Comparison of ENCODE assay signal across 18 cellular contexts in the genomic region with DNA sequence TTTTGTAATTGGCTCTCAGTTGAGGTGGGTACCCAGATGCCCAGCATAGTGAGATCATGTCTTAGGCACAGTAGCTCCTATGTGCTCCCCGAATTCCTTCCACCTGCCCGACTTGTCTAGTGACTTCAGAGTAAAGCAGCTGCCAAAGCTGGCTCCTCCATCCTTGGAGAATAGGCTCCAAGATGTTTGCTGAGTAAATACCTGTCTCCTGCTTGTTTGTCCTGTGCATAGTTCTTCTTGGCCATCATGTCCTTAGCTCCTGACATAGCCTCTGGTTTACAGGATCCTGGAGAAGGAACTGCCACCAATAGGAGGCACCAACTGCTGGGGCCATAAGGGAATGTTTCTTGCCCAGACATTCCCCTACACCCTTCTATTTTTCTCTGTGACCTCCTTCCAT. TPM values are rescaled to one million over a fixed set of nuclear protein-coding genes. Genes with fewer than 3 reads are reported as not detected.
DNase-seq lines count a peak whose midpoint lies in the region; ATAC-seq and TF ChIP-seq lines count a peak whose summit lies in the region.
"Had no signal": no experiment of that assay in that cellular context is flagged by ENCODE, and none has a peak within 500 bp of the region (broad histone marks: within the 10 kb centered on the region; RNA-seq: fewer than 3 reads in every experiment).

No MANE protein-coding gene starts in this region.

- DNase-seq in PC-3 (peak; percentile 95), endodermal cell (no peak), erythroblast (lab: John Stamatoyannopoulos, UW) (no peak), ureter (ENCODE audit: low spot score) (no peak)
- DNase-seq: AML-193; CD4-positive, CD25-positive, alpha-beta regulatory T cell; Kasumi-1; NCI-H1436 treated with DMSO at 0.1 percent for 48 hours; NCI-H345; NCI-H526 treated with DMSO at 0.1 percent for 48 hours; NK-92 treated with Interleukin-12 subunit alpha and Interleukin-12 subunit beta, amount 100 ng/mL, for 24 hours had no signal

- intact Hi-C loops in PC-3 (cut with micrococcal nuclease) = loop anchor here (1.0 kb wide), 1 partner anchor 21 kb away; no protein-coding TSS in a partner anchor

- TF ChIP-seq CTCF in PC-3 (conservative IDR thresholded peaks at IDR 0.05; ENCODE audit: low read depth, low read length) (peak; percentile 46), endodermal cell (conservative IDR thresholded peaks at IDR 0.05) (peak; percentile 34)

- H3K4me1 Mint-ChIP-seq in endodermal cell = peaks cover 8% of the 10 kb centered on the region
- H3K4me1 Mint-ChIP-seq: CD4-positive, CD25-positive, alpha-beta regulatory T cell had no signal

- H3K4me2 ChIP-seq in PC-3 (ENCODE audit: low read length) (peak overlapping the region; percentile 63), skeletal muscle satellite cell (ENCODE audit: low read length) (peak overlapping the region; percentile 16)

- peaks cover 42% of the 10 kb centered on the region for H3K27me3 Mint-ChIP-seq in endodermal cell (ENCODE audit: insufficient read depth)

- ATAC-seq in PC-3 (peak; percentile 92), HG03460 (IDR thresholded peaks at IDR 0.05; ENCODE audit: unreplicated experiment) (no peak), GM19328 (IDR thresholded peaks at IDR 0.05; ENCODE audit: unreplicated experiment) (no peak)
- ATAC-seq: Right ventricle myocardium inferior, SK-N-SH treated with all-trans-retinoic acid at 6 μM for 48 hours had no signal

- peaks cover 35% of the 10 kb centered on the region for H3K4me1 ChIP-seq in ACC112 (ENCODE audit: control insufficient read depth, insufficient read depth, low read length, unreplicated experiment)
- peaks cover 45% of the 10 kb centered on the region for H3K4me1 ChIP-seq in PC-3 (ENCODE audit: insufficient read depth, low read length)
- no peaks in the 10 kb centered on the region for H3K4me1 ChIP-seq in endodermal cell (ENCODE audit: control insufficient read depth, insufficient read depth, low read length)
- peaks cover 37% of the 10 kb centered on the region for H3K4me1 ChIP-seq in skeletal muscle satellite cell (ENCODE audit: control insufficient read depth, insufficient read depth, low read length)

- peaks cover 4% of the 10 kb centered on the region for H3F3A ChIP-seq in PC-3 (ENCODE audit: low read length, unreplicated experiment)

- 86 to 96% methylated on average over 2 of the region's 2 CpGs for WGBS in endodermal cell (ENCODE audit: insufficient coverage in 1 of 2, insufficient read length in 1 of 2), 2 experiments

- H3K27me3 ChIP-seq in ACC112 (ENCODE audit: insufficient read depth, low read length) (peaks cover 20% of the 10 kb centered on the region), PC-3 (ENCODE audit: low read length) (no peaks in the 10 kb centered on the region), endodermal cell (ENCODE audit: control insufficient read depth, insufficient read depth, low read length, poor library complexity, severe bottlenecking) (peaks cover 100% of the 10 kb centered on the region), skeletal muscle satellite cell (ENCODE audit: control insufficient read depth, insufficient read depth, low read length) (no peaks in the 10 kb centered on the region)

- CTCF ChIA-PET in PC-3 (lab: Charles Lee) = interaction anchor here (0.7 to 1.0 kb wide), 5 partner anchors 21 to 187 kb away, joined by 3 to 6 read pairs (median 3); no protein-coding TSS in a partner anchor

- H4K20me1 ChIP-seq in PC-3 (ENCODE audit: low read length) = no peaks in the 10 kb centered on the region

- TF ChIP-seq POLR2A in erythroblast (IDR thresholded peaks at IDR 0.05; ENCODE audit: low read length) = no peak

- H3K79me2 ChIP-seq in ACC112 (ENCODE audit: control insufficient read depth, insufficient read depth, low read length, unreplicated experiment) (no peaks in the 10 kb centered on the region), PC-3 (ENCODE audit: low read length) (no peaks in the 10 kb centered on the region)

- no peak overlapping the region for H3K27ac Mint-ChIP-seq in endodermal cell
- H3K27ac Mint-ChIP-seq: CD4-positive, CD25-positive, alpha-beta regulatory T cell had no signal

- H3K9me3 Mint-ChIP-seq in endodermal cell = no peaks in the 10 kb centered on the region
- H3K9me3 Mint-ChIP-seq: CD4-positive, CD25-positive, alpha-beta regulatory T cell had no signal

- no peaks in the 10 kb centered on the region for H3K36me3 ChIP-seq in ACC112 (ENCODE audit: insufficient read depth, low read length)
- no peaks in the 10 kb centered on the region for H3K36me3 ChIP-seq in PC-3 (ENCODE audit: low read depth, low read length)
- H3K36me3 ChIP-seq in endodermal cell (ENCODE audit: control insufficient read depth, insufficient read depth, low read length) = no peaks in the 10 kb centered on the region
- H3K36me3 ChIP-seq in skeletal muscle satellite cell (ENCODE audit: insufficient read depth, low read length) = no peaks in the 10 kb centered on the region

- H3K9me3 ChIP-seq in PC-3 (ENCODE audit: low read length) = no peaks in the 10 kb centered on the region
- no peaks in the 10 kb centered on the region for H3K9me3 ChIP-seq in endodermal cell (ENCODE audit: control insufficient read depth, low read length)
- no peaks in the 10 kb centered on the region for H3K9me3 ChIP-seq in skeletal muscle satellite cell (replicated peaks; ENCODE audit: low read length)

- H3K9me2 ChIP-seq in PC-3 (replicated peaks; ENCODE audit: low read length) = no peaks in the 10 kb centered on the region

- H3K9ac ChIP-seq in PC-3 (ENCODE audit: low read length) (peak overlapping the region; percentile 2; the same call in 1 of the 2 replicates), endodermal cell (ENCODE audit: extremely low read depth, low read length, poor library complexity, severe bottlenecking) (no peak overlapping the region), skeletal muscle satellite cell (ENCODE audit: low read depth, low read length) (no peak overlapping the region)

- BruUV-seq in PC-3 (replicated peaks; lab: Mats Ljungman, UMichigan) = no TSS peak

- no peaks in the 10 kb centered on the region for H3K36me3 Mint-ChIP-seq in endodermal cell (ENCODE audit: low read depth)
- H3K36me3 Mint-ChIP-seq: CD4-positive, CD25-positive, alpha-beta regulatory T cell had no signal

- H3K4me3 ChIP-seq in ACC112 (ENCODE audit: low read depth, low read length) (no peak overlapping the region), PC-3 (ENCODE audit: low read length) (no peak overlapping the region), endodermal cell (ENCODE audit: low read length) (no peak overlapping the region), skeletal muscle satellite cell (ENCODE audit: low read length) (no peak overlapping the region)

- H3K27ac ChIP-seq in ACC112 (ENCODE audit: low read depth, low read length) (peak overlapping the region; percentile 19; the same call in 1 of the 2 replicates), PC-3 (ENCODE audit: low read length) (peak overlapping the region; percentile 75), endodermal cell (ENCODE audit: low read depth, low read length) (no peak overlapping the region)

- no peak overlapping the region for H2AFZ ChIP-seq in ACC112 (ENCODE audit: low read length, unreplicated experiment)
- H2AFZ ChIP-seq in PC-3 (ENCODE audit: low read length) = no peak overlapping the region

- H3K4me3 Mint-ChIP-seq in endodermal cell = no peak overlapping the region
- H3K4me3 Mint-ChIP-seq: CD4-positive, CD25-positive, alpha-beta regulatory T cell had no signal

- POLR2A ChIA-PET in PC-3 (lab: Charles Lee; ENCODE audit: unreplicated experiment) = no interaction called here

RNA-seq across cellular contexts. Expression of a gene that starts 52.6 kb away (rescaled TPM):
- total RNA-seq in PC-3 (2014; rRNA removed) = not detected in 2 replicates
- not detected for total RNA-seq in endodermal cell
- not detected for polyA plus RNA-seq in endodermal cell (2013, experiment 1 of 2)
- not detected for polyA plus RNA-seq in endodermal cell (2013, experiment 2 of 2)
- total RNA-seq in skeletal muscle satellite cell (2012; rRNA removed) = not detected in 2 replicates
- not detected for total RNA-seq in ureter
- total RNA-seq: A673; CD4-positive, CD25-positive, alpha-beta regulatory T cell had no signal
- polyA plus RNA-seq: CD4-positive, CD25-positive, alpha-beta regulatory T cell had no signal
